In genomic region chrX:104168127-104168526, GRCh38 we compare ENCODE assay signal across 12 cellular contexts.
A peak's percentile ranks its signal among the peaks of the same experiment; 100 is the strongest.
DNase-seq lines count a peak whose midpoint lies in the region; ATAC-seq and TF ChIP-seq lines count a peak whose summit lies in the region.
"Had no signal": no experiment of that assay in that cellular context is flagged by ENCODE, and none has a peak within 500 bp of the region (broad histone marks: within the 10 kb centered on the region; RNA-seq: fewer than 3 reads in every experiment).

No MANE protein-coding gene starts in this region.

- H3K9me3 Mint-ChIP-seq in activated naive CD8-positive, alpha-beta T cell treated with anti-CD3 and anti-CD28 coated beads, Interleukin-2, amount 50 U/mL, for 24 hours = no peaks in the 10 kb centered on the region
- no peaks in the 10 kb centered on the region for H3K9me3 Mint-ChIP-seq in memory B cell

- POLR2A ChIA-PET in AG04449 (lab: Yijun Ruan, JAX) = no interaction called here

- peak overlapping the region; percentile 59 for H3K27ac Mint-ChIP-seq in activated naive CD8-positive, alpha-beta T cell treated with anti-CD3 and anti-CD28 coated beads, Interleukin-2, amount 50 U/mL, for 24 hours
- H3K27ac Mint-ChIP-seq in memory B cell = no peak overlapping the region

- TF ChIP-seq CTCF in AG04449 (IDR thresholded peaks at IDR 0.05; ENCODE audit: insufficient read depth, low read length, missing control alignments) = no peak

- H3K36me3 Mint-ChIP-seq in activated naive CD8-positive, alpha-beta T cell treated with anti-CD3 and anti-CD28 coated beads, Interleukin-2, amount 50 U/mL, for 24 hours (ENCODE audit: low read depth) = no peaks in the 10 kb centered on the region
- peaks cover 2% of the 10 kb centered on the region for H3K36me3 Mint-ChIP-seq in memory B cell

- peaks cover 3% of the 10 kb centered on the region; the same call in 1 of the 2 replicates for H3K4me1 ChIP-seq in HAP-1

- CTCF ChIA-PET in AG04449 (lab: Yijun Ruan, JAX) = interaction anchor here (1.6 to 2.9 kb wide), 2 partner anchors 11 kb away, joined by 5 to 26 read pairs; partner anchors contain the start of gene SLC25A53

- ATAC-seq in activated naive CD8-positive, alpha-beta T cell treated with anti-CD3 and anti-CD28 coated beads, Interleukin-2, amount 50 U/mL, for 24 hours = no peak
- ATAC-seq in memory B cell (ENCODE audit: low read depth) = no peak
- ATAC-seq in activated CD4-positive, CD25-positive, alpha-beta regulatory T cell treated with anti-CD3 and anti-CD28 coated beads, Interleukin-2, amount 50 U/mL, for 24 hours = no peak
- ATAC-seq in HG03354 (IDR thresholded peaks at IDR 0.05; ENCODE audit: poor library complexity, severe bottlenecking, unreplicated experiment) = no peak

- H3K27me3 Mint-ChIP-seq in activated naive CD8-positive, alpha-beta T cell treated with anti-CD3 and anti-CD28 coated beads, Interleukin-2, amount 50 U/mL, for 24 hours = no peaks in the 10 kb centered on the region
- no peaks in the 10 kb centered on the region for H3K27me3 Mint-ChIP-seq in memory B cell

- in situ Hi-C loops in HAP-1 (cut with MboI; ENCODE audit: low sequenced_read_pairs) = no loop called here

- DNase-seq in AG04449 (ENCODE audit: low read depth, low spot score) = no peak
- DNase-seq in HAP-1 (ENCODE audit: low spot score in 2 of 2) = no peak
- no peak for DNase-seq in activated naive CD8-positive, alpha-beta T cell treated with anti-CD3 and anti-CD28 coated beads, Interleukin-2, amount 50 U/mL, for 24 hours
- no peak for DNase-seq in memory B cell (ENCODE audit: low spot score in 2 of 2)
- DNase-seq in C1 segment of cervical spinal cord (lab: John Stamatoyannopoulos, UW) = no peak
- DNase-seq in NCI-H2029 (lab: John Stamatoyannopoulos, UW) = no peak
- DNase-seq: NCI-H1417; Right ventricle myocardium superior; stimulated activated naive CD4-positive, alpha-beta T cell had no signal

- peaks cover 2% of the 10 kb centered on the region; the same call in 1 of the 2 replicates for H3K36me3 ChIP-seq in HAP-1 (replicated peaks)
- H3K36me3 ChIP-seq: right atrium auricular region had no signal

- no peaks in the 10 kb centered on the region for H3K9me3 ChIP-seq in HAP-1
- H3K9me3 ChIP-seq: right atrium auricular region had no signal

- H3K4me1 Mint-ChIP-seq in activated naive CD8-positive, alpha-beta T cell treated with anti-CD3 and anti-CD28 coated beads, Interleukin-2, amount 50 U/mL, for 24 hours = peaks cover 28% of the 10 kb centered on the region
- peaks cover 27% of the 10 kb centered on the region for H3K4me1 Mint-ChIP-seq in memory B cell

- no peaks in the 10 kb centered on the region for H3K27me3 ChIP-seq in HAP-1 (ENCODE audit: low read depth)
- H3K27me3 ChIP-seq: right atrium auricular region had no signal

- H3K4me3 ChIP-seq in AG04449 (ENCODE audit: low read depth, low read length) (peak overlapping the region; percentile 23), HAP-1 (peak overlapping the region; percentile 84)

- peak overlapping the region; percentile 76 for H3K4me3 Mint-ChIP-seq in activated naive CD8-positive, alpha-beta T cell treated with anti-CD3 and anti-CD28 coated beads, Interleukin-2, amount 50 U/mL, for 24 hours
- peak overlapping the region; percentile 9 for H3K4me3 Mint-ChIP-seq in memory B cell
